In the genomic region with DNA sequence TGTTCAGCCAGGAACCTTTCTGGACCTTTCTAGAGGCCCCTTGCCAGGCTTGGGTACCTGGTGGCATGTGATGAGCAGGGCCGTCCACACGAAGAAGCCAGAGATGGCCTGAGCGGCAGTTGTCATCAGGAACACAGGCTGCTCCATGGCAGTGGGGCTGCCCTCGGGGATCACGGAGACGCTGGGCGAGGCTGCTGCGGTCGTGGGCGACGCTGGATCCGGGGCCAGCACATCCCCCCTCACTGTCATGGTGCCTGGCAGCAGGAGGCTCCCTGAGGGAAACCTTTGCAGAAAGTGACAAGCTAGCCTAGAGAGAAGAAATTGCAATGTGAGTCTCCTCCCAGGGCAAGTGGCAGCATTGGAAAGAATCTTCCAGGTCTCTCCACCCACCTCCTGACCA, we compare ENCODE assay signal across 15 cellular contexts.
"Had no signal": no experiment of that assay in that cellular context is flagged by ENCODE, and none has a peak within 500 bp of the region (broad histone marks: within the 10 kb centered on the region; RNA-seq: fewer than 3 reads in every experiment).

No MANE protein-coding gene starts in this region.

- H3K27me3 ChIP-seq: body of pancreas, pancreas, upper lobe of left lung had no signal

- H3K9me3 Mint-ChIP-seq: activated naive CD4-positive, alpha-beta T cell treated with anti-CD3 and anti-CD28 coated beads for 36 hours; activated T-helper 17 cell treated with anti-CD3 and anti-CD28 coated beads, Interleukin-2, amount 50 U/mL, for 72 hours; WTC11 had no signal

- H3K27ac ChIP-seq: pancreas had no signal

- H3K4me1 Mint-ChIP-seq: WTC11 had no signal

- H3K9me3 ChIP-seq: body of pancreas, pancreas, upper lobe of left lung had no signal

- H3K27ac Mint-ChIP-seq: activated naive CD4-positive, alpha-beta T cell treated with anti-CD3 and anti-CD28 coated beads for 36 hours had no signal

- H3K4me1 ChIP-seq: body of pancreas, pancreas had no signal

- H3K27me3 Mint-ChIP-seq: activated T-helper 17 cell treated with anti-CD3 and anti-CD28 coated beads, Interleukin-2, amount 50 U/mL, for 72 hours had no signal

- DNase-seq: activated CD4-positive, alpha-beta T cell treated with anti-CD3 and anti-CD28 coated beads for 48 hours; activated naive CD4-positive, alpha-beta T cell treated with anti-CD3 and anti-CD28 coated beads for 36 hours; activated T-cell treated with anti-CD3 and anti-CD28 coated beads for 4 hours; body of pancreas; cerebellar nuclear complex; foreskin fibroblast; head of caudate nucleus; pancreas; small intestine had no signal

- ATAC-seq: activated T-helper 17 cell treated with anti-CD3 and anti-CD28 coated beads, Interleukin-2, amount 50 U/mL, for 72 hours; pancreas; SK-N-SH treated with all-trans-retinoic acid at 6 μM for 48 hours; WTC11 had no signal

- FAIRE-seq: endometrium, keratinocyte, pancreas, small intestine had no signal

- H3K4me3 ChIP-seq: body of pancreas, pancreas, upper lobe of left lung had no signal

- H3K4me3 Mint-ChIP-seq: activated naive CD4-positive, alpha-beta T cell treated with anti-CD3 and anti-CD28 coated beads for 36 hours; activated T-helper 17 cell treated with anti-CD3 and anti-CD28 coated beads, Interleukin-2, amount 50 U/mL, for 72 hours; WTC11 had no signal
